9 cellular contexts compared by ENCODE assay signal in genomic region chr12:3988519-3989217, GRCh38.
DNase-seq lines count a peak whose midpoint lies in the region; ATAC-seq, FAIRE-seq and TF ChIP-seq lines count a peak whose summit lies in the region.
"Had no signal": no experiment of that assay in that cellular context is flagged by ENCODE, and none has a peak within 500 bp of the region (broad histone marks: within the 10 kb centered on the region; RNA-seq: fewer than 3 reads in every experiment).

No MANE protein-coding gene starts in this region.

- H3K4me3 Mint-ChIP-seq in effector memory CD8-positive, alpha-beta T cell = peak overlapping the region in 1 of 2 donors; percentile 6

- TF ChIP-seq CTCF in thyroid gland (IDR thresholded peaks at IDR 0.05) = no peak

- H3K4me3 ChIP-seq in thyroid gland (replicated peaks in 1 of 3) = no peak overlapping the region

- H3K4me1 Mint-ChIP-seq in effector memory CD8-positive, alpha-beta T cell (ENCODE audit: low read depth in 2 of 2) = peaks cover 0 to 12% of the 10 kb centered on the region in 2 donors

- no peaks in the 10 kb centered on the region for H3K9me3 ChIP-seq in thyroid gland

- H3K4me1 ChIP-seq in thyroid gland = no peaks in the 10 kb centered on the region

- peak; percentile 33 for ATAC-seq in effector memory CD8-positive, alpha-beta T cell (replicated peaks)

- H3K27me3 ChIP-seq in thyroid gland = no peaks in the 10 kb centered on the region

- peaks cover 5% of the 10 kb centered on the region for H3K36me3 Mint-ChIP-seq in effector memory CD8-positive, alpha-beta T cell (ENCODE audit: insufficient read depth)

- H3K27me3 Mint-ChIP-seq in effector memory CD8-positive, alpha-beta T cell = peaks cover 26 to 30% of the 10 kb centered on the region in 2 donors

- intact Hi-C loops in thyroid gland (cut with DNase I) = no loop called here
- intact Hi-C loops in posterior cingulate gyrus (cut with DNase I) = no loop called here

- H3K9me3 Mint-ChIP-seq in effector memory CD8-positive, alpha-beta T cell = no peaks in the 10 kb centered on the region

- 53 to 54% methylated on average over 4 of the region's 4 CpGs for WGBS in thyroid gland, 2 donors

- H3K27ac ChIP-seq in thyroid gland = no peak overlapping the region
- H3K27ac ChIP-seq: WERI-Rb-1 had no signal

- no peak for TF ChIP-seq POLR2A in thyroid gland (IDR thresholded peaks at IDR 0.05)

- FAIRE-seq in urothelium cell line (lab: Jason Lieb, UNC) = peak; percentile 80

- H3K27ac Mint-ChIP-seq in effector memory CD8-positive, alpha-beta T cell = peak overlapping the region in 1 of 2 donors; percentile 55

- H3K36me3 ChIP-seq in thyroid gland = no peaks in the 10 kb centered on the region
- H3K36me3 ChIP-seq: WERI-Rb-1 had no signal

- DNase-seq in stimulated activated CD4-positive, alpha-beta T cell treated with anti-CD3 and anti-CD28 coated beads, Interleukin-15, amount 100 ng/mL, for 24 hours = peak; percentile 42
- no peak for DNase-seq in stimulated activated CD4-positive, alpha-beta T cell treated with anti-CD3 and anti-CD28 coated beads, Interleukin-2, amount 100 ng/mL, for 48 hours
- DNase-seq in OCI-M1 (lab: John Stamatoyannopoulos, UW) = peak; percentile 52
- no peak for DNase-seq in effector memory CD8-positive, alpha-beta T cell
- DNase-seq in urothelium cell line (ENCODE audit: low spot score) = no peak
- DNase-seq in thyroid gland = no peak
- DNase-seq in effector CD4-positive, alpha-beta T cell = no peak
- no peak for DNase-seq in posterior cingulate gyrus
- DNase-seq: WERI-Rb-1 had no signal

Comparison
In these comparisons a context has a peak if more than half of its experiments do, and no peak if none do; other contexts are left out.
1. DNase-seq: peak in stimulated activated CD4-positive, alpha-beta T cell treated with anti-CD3 and anti-CD28 coated beads, Interleukin-15, amount 100 ng/mL, for 24 hours (single experiment) and OCI-M1 (single experiment); none in stimulated activated CD4-positive, alpha-beta T cell treated with anti-CD3 and anti-CD28 coated beads, Interleukin-2, amount 100 ng/mL, for 48 hours (0 of 2), effector memory CD8-positive, alpha-beta T cell (0 of 3), urothelium cell line (single experiment), thyroid gland (0 of 2), effector CD4-positive, alpha-beta T cell (single experiment) and posterior cingulate gyrus (0 of 10).